Comparison of ENCODE assay signal across 29 cellular contexts in genomic region chr10:76155961-76156360, GRCh38.
"Had no signal": no experiment of that assay in that cellular context is flagged by ENCODE, and none has a peak within 500 bp of the region (broad histone marks: within the 10 kb centered on the region; RNA-seq: fewer than 3 reads in every experiment).

No MANE protein-coding gene starts in this region.

- H3K27me3 ChIP-seq: brain microvascular endothelial cell had no signal

- H3K4me1 Mint-ChIP-seq: activated CD4-positive, alpha-beta T cell treated with anti-CD3 and anti-CD28 coated beads, Interleukin-2, amount 10 ng/mL, durations not matched to agents 7 days and 5 days; activated naive CD8-positive, alpha-beta T cell treated with anti-CD3 and anti-CD28 coated beads, Interleukin-2, amount 50 U/mL, for 24 hours had no signal

- H3K4me2 ChIP-seq: PC-9 had no signal

- H3K4me3 ChIP-seq: PC-9 had no signal

- H3K4me3 Mint-ChIP-seq: activated CD4-positive, alpha-beta memory T cell treated with anti-CD3 and anti-CD28 coated beads for 36 hours; activated CD4-positive, alpha-beta T cell treated with anti-CD3 and anti-CD28 coated beads, Interleukin-2, amount 10 ng/mL, durations not matched to agents 7 days and 5 days; activated naive CD4-positive, alpha-beta T cell treated with anti-CD3 and anti-CD28 coated beads for 36 hours; activated naive CD8-positive, alpha-beta T cell; activated naive CD8-positive, alpha-beta T cell treated with anti-CD3 and anti-CD28 coated beads, Interleukin-2, amount 50 U/mL, for 24 hours; activated T-cell treated with anti-CD3 and anti-CD28 coated beads, Interleukin-2, amount 50 U/mL, for 4 hours; activated T-helper 1 cell treated with anti-CD3 and anti-CD28 coated beads, Interleukin-12 subunit alpha, Interleukin-12 subunit beta, Interleukin-2, Interleukin-4 antibody, amounts not matched to agents 30 ng/mL and 10 ng/mL and 1 ng/mL, durations not matched to agents 14 hours and 24 hours and 36 hours had no signal

- H3K27ac Mint-ChIP-seq: activated CD4-positive, alpha-beta memory T cell treated with anti-CD3 and anti-CD28 coated beads for 36 hours; activated CD4-positive, alpha-beta T cell treated with anti-CD3 and anti-CD28 coated beads, Interleukin-2, amount 10 ng/mL, durations not matched to agents 7 days and 5 days; activated naive CD4-positive, alpha-beta T cell treated with anti-CD3 and anti-CD28 coated beads for 36 hours; activated naive CD8-positive, alpha-beta T cell; activated naive CD8-positive, alpha-beta T cell treated with anti-CD3 and anti-CD28 coated beads, Interleukin-2, amount 50 U/mL, for 24 hours; activated T-helper 1 cell treated with anti-CD3 and anti-CD28 coated beads, Interleukin-12 subunit alpha, Interleukin-12 subunit beta, Interleukin-2, Interleukin-4 antibody, amounts not matched to agents 30 ng/mL and 10 ng/mL and 1 ng/mL, durations not matched to agents 14 hours and 24 hours and 36 hours had no signal

- H3K27me3 Mint-ChIP-seq: activated CD4-positive, alpha-beta memory T cell treated with anti-CD3 and anti-CD28 coated beads for 36 hours; activated CD4-positive, alpha-beta T cell treated with anti-CD3 and anti-CD28 coated beads, Interleukin-2, amount 10 ng/mL, durations not matched to agents 7 days and 5 days; activated naive CD8-positive, alpha-beta T cell treated with anti-CD3 and anti-CD28 coated beads, Interleukin-2, amount 50 U/mL, for 24 hours had no signal

- H3K36me3 Mint-ChIP-seq: activated CD4-positive, alpha-beta memory T cell treated with anti-CD3 and anti-CD28 coated beads for 36 hours; activated naive CD8-positive, alpha-beta T cell had no signal

- DNase-seq: activated CD4-positive, alpha-beta memory T cell treated with anti-CD3 and anti-CD28 coated beads for 36 hours; activated CD4-positive, alpha-beta T cell treated with anti-CD3 and anti-CD28 coated beads, Interleukin-2, amount 10 ng/mL, durations not matched to agents 7 days and 5 days; activated CD8-positive, alpha-beta memory T cell treated with anti-CD3 and anti-CD28 coated beads, Interleukin-2, amount 50 U/mL, for 4 hours; activated gamma-delta T cell treated with Interleukin-2 at 50 U/mL for 16 hours; activated naive CD4-positive, alpha-beta T cell treated with anti-CD3 and anti-CD28 coated beads for 36 hours; activated naive CD8-positive, alpha-beta T cell treated with anti-CD3 and anti-CD28 coated beads, Interleukin-2, amount 50 U/mL, for 24 hours; activated T-cell treated with anti-CD3 and anti-CD28 coated beads for 4 hours; activated T-cell treated with anti-CD3 and anti-CD28 coated beads, Interleukin-2, amount 50 U/mL, for 4 hours; amniotic stem cell; aorta; brain microvascular endothelial cell; central memory CD4-positive, alpha-beta T cell; Karpas-422; KBM-7; NCI-H1048; NCI-H1105 treated with DMSO at 0.1 percent for 48 hours; NCI-H1436 treated with DMSO at 0.1 percent for 48 hours; NCI-H1694 treated with DMSO at 0.1 percent for 48 hours; NCI-H2029; NCI-H345; NCI-H524 treated with DMSO at 0.1 percent for 48 hours; NCI-H748 treated with DMSO at 0.1 percent for 48 hours; NK-92 treated with Interleukin-12 subunit alpha and Interleukin-12 subunit beta, amount 100 ng/mL, for 24 hours; PC-9; T1000; WERI-Rb-1 had no signal

- H3K36me3 ChIP-seq: brain microvascular endothelial cell, WERI-Rb-1 had no signal

- H3K27ac ChIP-seq: brain microvascular endothelial cell, PC-9, RWPE1, WERI-Rb-1 had no signal
